Comparison of ENCODE assay signal across 6 cellular contexts in the genomic region with DNA sequence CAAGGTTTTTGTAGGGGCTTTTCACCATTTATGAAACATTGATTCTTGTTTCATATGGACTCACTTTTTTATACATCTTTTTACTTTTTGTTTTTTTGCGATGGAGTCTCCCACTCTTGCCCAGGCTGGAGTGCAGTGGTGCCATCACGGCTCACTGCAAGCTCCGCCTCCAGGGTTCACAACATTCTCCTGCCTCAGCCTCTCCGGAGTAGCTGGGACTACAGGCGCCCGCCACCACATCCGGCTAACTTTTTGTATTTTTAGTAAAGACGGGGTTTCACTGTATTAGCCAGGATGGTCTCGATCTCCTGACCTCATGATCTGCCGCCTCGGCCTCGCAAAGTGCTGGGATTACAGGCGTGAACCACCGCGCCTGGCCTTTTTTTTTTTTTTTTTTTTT. TPM values are rescaled to one million over a fixed set of nuclear protein-coding genes. Genes with fewer than 3 reads are reported as not detected.
DNase-seq lines count a peak whose midpoint lies in the region; ATAC-seq and TF ChIP-seq lines count a peak whose summit lies in the region.
"Not testable (repeated sequence)": the region's sequence is repeated elsewhere in the genome, so short reads cannot be mapped to it uniquely, and the experiment has no call there.

No MANE protein-coding gene starts in this region.

- not testable (repeated sequence) for H3K9me3 ChIP-seq in DOHH2 (ENCODE audit: control insufficient read depth, insufficient read depth, low read length); OCI-LY1 (ENCODE audit: low read length); SU-DHL-6 (ENCODE audit: insufficient read depth, low read length)

- peaks cover 12 to 47% (median 22%) of the 10 kb centered on the region in 3 donors for H3K4me1 Mint-ChIP-seq in naive B cell

- H3K27ac ChIP-seq in DOHH2 (ENCODE audit: low read depth, low read length) (peak overlapping the region; percentile 82), OCI-LY1 (ENCODE audit: low read depth, low read length, poor library complexity, severe bottlenecking) (peak overlapping the region; percentile 92)
- H3K27ac ChIP-seq in SU-DHL-6 (ENCODE audit: low read depth, low read length) = not testable (repeated sequence)

- H3K4me3 Mint-ChIP-seq in naive B cell = peak overlapping the region in 3 of 8 donors; percentile 29 to 66 (median 30)

- peaks cover 66% of the 10 kb centered on the region for H3K4me1 ChIP-seq in DOHH2 (ENCODE audit: control insufficient read depth, low read length)
- H3K4me1 ChIP-seq in OCI-LY1 (ENCODE audit: insufficient read depth, low read length, severe bottlenecking) = peaks cover 46% of the 10 kb centered on the region

- H3K27me3 Mint-ChIP-seq in naive B cell = not testable (repeated sequence)

- peak overlapping the region; percentile 56 to 99 (median 79) for H3K27ac Mint-ChIP-seq in naive B cell

- H3K9ac ChIP-seq in OCI-LY1 (ENCODE audit: low read length); SU-DHL-6 (ENCODE audit: low read length): not testable (repeated sequence)

- not testable (repeated sequence) for H3K36me3 ChIP-seq in DOHH2 (ENCODE audit: control insufficient read depth, low read length); OCI-LY1 (ENCODE audit: insufficient read depth, low read length); SU-DHL-6 (ENCODE audit: low read length)

- DNase-seq in HEK293T (ENCODE audit: extremely low spot score); naive B cell: not testable (repeated sequence)
- peak; percentile 4 for DNase-seq in activated CD8-positive, alpha-beta memory T cell treated with anti-CD3 and anti-CD28 coated beads for 24 hours

- not testable (repeated sequence) for H3K36me3 Mint-ChIP-seq in naive B cell

- not testable (repeated sequence) for ATAC-seq in naive B cell (ENCODE audit: low read depth in 2 of 2)

- not testable (repeated sequence) for H3K79me2 ChIP-seq in DOHH2 (ENCODE audit: control insufficient read depth, low read length); OCI-LY1 (ENCODE audit: insufficient read depth, low read length); SU-DHL-6 (ENCODE audit: insufficient read depth, low read length)

- H3F3A ChIP-seq in DOHH2 (ENCODE audit: control insufficient read depth, insufficient read depth) (peaks cover 27% of the 10 kb centered on the region), OCI-LY1 (ENCODE audit: insufficient read depth, low read length) (peaks cover 13% of the 10 kb centered on the region; the same call in 1 of the 2 replicates), SU-DHL-6 (ENCODE audit: insufficient read depth) (peaks cover 20% of the 10 kb centered on the region)

- CTCF ChIA-PET in HEK293T (lab: Yijun Ruan, JAX) = interaction anchor here (0.6 kb wide), 1 partner anchor 121 kb away, joined by 3 read pairs; no protein-coding TSS in a partner anchor

- not testable (repeated sequence) for H4K20me1 ChIP-seq in DOHH2 (ENCODE audit: control insufficient read depth, insufficient read depth, low read depth, low read length); OCI-LY1 (ENCODE audit: insufficient read depth, low read length); SU-DHL-6 (ENCODE audit: low read depth, low read length)

- H3K9me2 ChIP-seq in DOHH2 (replicated peaks; ENCODE audit: control insufficient read depth, low read length); OCI-LY1 (ENCODE audit: low read depth, low read length); SU-DHL-6 (replicated peaks; ENCODE audit: insufficient read depth, low read length): not testable (repeated sequence)

- peak overlapping the region; percentile 43; the same call in 1 of the 2 replicates for H3K4me3 ChIP-seq in DOHH2 (ENCODE audit: low read length)
- H3K4me3 ChIP-seq in OCI-LY1 (ENCODE audit: low read depth, low read length, poor library complexity, severe bottlenecking); SU-DHL-6 (ENCODE audit: insufficient read depth, low read length, poor library complexity, severe bottlenecking): not testable (repeated sequence)

- H3K27me3 ChIP-seq in DOHH2 (ENCODE audit: control insufficient read depth, low read length); OCI-LY1 (ENCODE audit: insufficient read depth, low read length); SU-DHL-6 (ENCODE audit: low read length): not testable (repeated sequence)

- peak overlapping the region; percentile 63 for H3K4me2 ChIP-seq in DOHH2 (ENCODE audit: low read length)
- 0 out of 2 replicates have a peak overlapping the region, but pooled peaks have one; percentile 20 for H3K4me2 ChIP-seq in OCI-LY1 (ENCODE audit: low read length)
- H3K4me2 ChIP-seq in SU-DHL-6 (ENCODE audit: low read depth, low read length, poor library complexity, severe bottlenecking) = peak overlapping the region; percentile 20

- H2AFZ ChIP-seq in OCI-LY1 (ENCODE audit: low read length); SU-DHL-6 (ENCODE audit: low read depth, low read length, severe bottlenecking): not testable (repeated sequence)

- POLR2A ChIA-PET in HEK293T (lab: Yijun Ruan, JAX) = interaction anchor here (1.5 kb wide), 1 partner anchor 16 kb away, joined by 5 read pairs; no protein-coding TSS in a partner anchor

- not testable (repeated sequence) for H3K9me3 Mint-ChIP-seq in naive B cell

- not testable (repeated sequence) for TF ChIP-seq CTCF in DOHH2 (IDR thresholded peaks at IDR 0.05; ENCODE audit: low read depth, low read length, poor library complexity, severe bottlenecking); OCI-LY1 (IDR thresholded peaks at IDR 0.05; ENCODE audit: low read length); SU-DHL-6 (IDR thresholded peaks at IDR 0.05; ENCODE audit: insufficient read depth, low read length, poor library complexity, severe bottlenecking)

TF ChIP-seq in HEK293T, 16 proteins besides CTCF, POLR2A, EP300 and RAD21:
- 0 out of 2 replicates have a peak, but pooled peaks have one; percentile 16 for TF ChIP-seq ZNF384 (IDR thresholded peaks at IDR 0.05)

RNA-seq across cellular contexts. Expression of gene RUFY1, which starts 7.1 kb away (rescaled TPM):
- 10 to 100 TPM; 12.9 to 63.5 (median 42.2) TPM for polyA plus RNA-seq in naive B cell (ENCODE audit: low read depth in 6 of 6)
